Comparison of ENCODE assay signal across 18 cellular contexts in genomic region chr10:126518186-126519080, GRCh38.
DNase-seq lines count a peak whose midpoint lies in the region; ATAC-seq and TF ChIP-seq lines count a peak whose summit lies in the region.
"Had no signal": no experiment of that assay in that cellular context is flagged by ENCODE, and none has a peak within 500 bp of the region (broad histone marks: within the 10 kb centered on the region; RNA-seq: fewer than 3 reads in every experiment).

No MANE protein-coding gene starts in this region.

- H3K4me1 Mint-ChIP-seq in stimulated activated effector memory CD8-positive, alpha-beta T cell treated with anti-CD3 and anti-CD28 coated beads, Interleukin-12 subunit alpha, Interleukin-12 subunit beta, amount 100 ng/mL, for 72 hours = no peaks in the 10 kb centered on the region
- H3K4me1 Mint-ChIP-seq in natural killer cell treated with Interleukin-12 subunit alpha and Interleukin-12 subunit beta and Interleukin-15 and Interleukin-18, amount 100 ng/mL, for 72 hours (ENCODE audit: low read depth in 2 of 2) = no peaks in the 10 kb centered on the region
- no peaks in the 10 kb centered on the region for H3K4me1 Mint-ChIP-seq in activated CD4-positive, alpha-beta T cell treated with anti-CD3 and anti-CD28 coated beads, Interleukin-2, amount 10 ng/mL, durations not matched to agents 7 days and 5 days
- no peaks in the 10 kb centered on the region for H3K4me1 Mint-ChIP-seq in endothelial cell (ENCODE audit: unreplicated experiment)

- peak; percentile 14 for ATAC-seq in stimulated activated effector memory CD8-positive, alpha-beta T cell treated with anti-CD3 and anti-CD28 coated beads, Interleukin-12 subunit alpha, Interleukin-12 subunit beta, amount 100 ng/mL, for 72 hours
- no peak for ATAC-seq in natural killer cell treated with Interleukin-12 subunit alpha and Interleukin-12 subunit beta and Interleukin-15 and Interleukin-18, amount 100 ng/mL, for 72 hours
- ATAC-seq: HepG2 had no signal

- TF ChIP-seq CTCF in endothelial cell (IDR thresholded peaks at IDR 0.05; ENCODE audit: unreplicated experiment) = no peak

- CTCF ChIA-PET in activated CD4-positive, alpha-beta T cell treated with anti-CD3 and anti-CD28 coated beads, Interleukin-2, amount 10 ng/mL, durations not matched to agents 7 days and 5 days (lab: Charles Lee) = no interaction called here

- POLR2A ChIA-PET in activated CD4-positive, alpha-beta T cell treated with anti-CD3 and anti-CD28 coated beads, Interleukin-2, amount 10 ng/mL, durations not matched to agents 7 days and 5 days (lab: Charles Lee) = no interaction called here

- no peaks in the 10 kb centered on the region for H3K9me3 Mint-ChIP-seq in stimulated activated effector memory CD8-positive, alpha-beta T cell treated with anti-CD3 and anti-CD28 coated beads, Interleukin-12 subunit alpha, Interleukin-12 subunit beta, amount 100 ng/mL, for 72 hours
- H3K9me3 Mint-ChIP-seq in natural killer cell treated with Interleukin-12 subunit alpha and Interleukin-12 subunit beta and Interleukin-15 and Interleukin-18, amount 100 ng/mL, for 72 hours = no peaks in the 10 kb centered on the region
- no peaks in the 10 kb centered on the region for H3K9me3 Mint-ChIP-seq in activated CD4-positive, alpha-beta T cell treated with anti-CD3 and anti-CD28 coated beads, Interleukin-2, amount 10 ng/mL, durations not matched to agents 7 days and 5 days
- H3K9me3 Mint-ChIP-seq in endothelial cell (ENCODE audit: unreplicated experiment) = no peaks in the 10 kb centered on the region
- H3K9me3 Mint-ChIP-seq: HFFc6 had no signal

- DNase-seq in COLO829 (ENCODE audit: low spot score) (peak; percentile 8), SW480 (ENCODE audit: low spot score) (peak; percentile 77), fibroblast of peridontal ligament (ENCODE audit: extremely low read depth) (peak; percentile 8), GM19240 (ENCODE audit: insufficient read length, low spot score) (no peak), endothelial cell (ENCODE audit: low spot score) (no peak)
- DNase-seq in stimulated activated effector memory CD8-positive, alpha-beta T cell treated with anti-CD3 and anti-CD28 coated beads, Interleukin-12 subunit alpha, Interleukin-12 subunit beta, amount 100 ng/mL, for 72 hours (ENCODE audit: low spot score in 2 of 2) = no peak
- no peak for DNase-seq in natural killer cell treated with Interleukin-12 subunit alpha and Interleukin-12 subunit beta and Interleukin-15 and Interleukin-18, amount 100 ng/mL, for 72 hours (ENCODE audit: low spot score)
- no peak for DNase-seq in activated CD4-positive, alpha-beta T cell treated with anti-CD3 and anti-CD28 coated beads, Interleukin-2, amount 10 ng/mL, durations not matched to agents 7 days and 5 days
- DNase-seq: C1 segment of cervical spinal cord, HFFc6, KG1, NCI-H1092 treated with DMSO at 0.1 percent for 48 hours, NCI-H1694, NCI-H2107, NCI-H226, NCI-H524 treated with DMSO at 0.1 percent for 48 hours, SHP77 had no signal

- H3K36me3 Mint-ChIP-seq in stimulated activated effector memory CD8-positive, alpha-beta T cell treated with anti-CD3 and anti-CD28 coated beads, Interleukin-12 subunit alpha, Interleukin-12 subunit beta, amount 100 ng/mL, for 72 hours = no peaks in the 10 kb centered on the region
- no peaks in the 10 kb centered on the region for H3K36me3 Mint-ChIP-seq in natural killer cell treated with Interleukin-12 subunit alpha and Interleukin-12 subunit beta and Interleukin-15 and Interleukin-18, amount 100 ng/mL, for 72 hours
- no peaks in the 10 kb centered on the region for H3K36me3 Mint-ChIP-seq in activated CD4-positive, alpha-beta T cell treated with anti-CD3 and anti-CD28 coated beads, Interleukin-2, amount 10 ng/mL, durations not matched to agents 7 days and 5 days (ENCODE audit: low read depth)
- H3K36me3 Mint-ChIP-seq in endothelial cell (ENCODE audit: low read depth, unreplicated experiment) = no peaks in the 10 kb centered on the region

- no peak overlapping the region for H3K4me3 Mint-ChIP-seq in stimulated activated effector memory CD8-positive, alpha-beta T cell treated with anti-CD3 and anti-CD28 coated beads, Interleukin-12 subunit alpha, Interleukin-12 subunit beta, amount 100 ng/mL, for 72 hours
- H3K4me3 Mint-ChIP-seq in natural killer cell treated with Interleukin-12 subunit alpha and Interleukin-12 subunit beta and Interleukin-15 and Interleukin-18, amount 100 ng/mL, for 72 hours = no peak overlapping the region
- H3K4me3 Mint-ChIP-seq in activated CD4-positive, alpha-beta T cell treated with anti-CD3 and anti-CD28 coated beads, Interleukin-2, amount 10 ng/mL, durations not matched to agents 7 days and 5 days = no peak overlapping the region
- H3K4me3 Mint-ChIP-seq in endothelial cell (ENCODE audit: unreplicated experiment) = no peak overlapping the region
- H3K4me3 Mint-ChIP-seq: HFFc6 had no signal

- no peak overlapping the region for H3K27ac Mint-ChIP-seq in stimulated activated effector memory CD8-positive, alpha-beta T cell treated with anti-CD3 and anti-CD28 coated beads, Interleukin-12 subunit alpha, Interleukin-12 subunit beta, amount 100 ng/mL, for 72 hours
- H3K27ac Mint-ChIP-seq in natural killer cell treated with Interleukin-12 subunit alpha and Interleukin-12 subunit beta and Interleukin-15 and Interleukin-18, amount 100 ng/mL, for 72 hours = no peak overlapping the region
- no peak overlapping the region for H3K27ac Mint-ChIP-seq in activated CD4-positive, alpha-beta T cell treated with anti-CD3 and anti-CD28 coated beads, Interleukin-2, amount 10 ng/mL, durations not matched to agents 7 days and 5 days
- H3K27ac Mint-ChIP-seq in endothelial cell (ENCODE audit: unreplicated experiment) = no peak overlapping the region
- H3K27ac Mint-ChIP-seq: HFFc6 had no signal

- peaks cover 9 to 11% of the 10 kb centered on the region in 2 donors for H3K27me3 Mint-ChIP-seq in natural killer cell treated with Interleukin-12 subunit alpha and Interleukin-12 subunit beta and Interleukin-15 and Interleukin-18, amount 100 ng/mL, for 72 hours
- no peaks in the 10 kb centered on the region for H3K27me3 Mint-ChIP-seq in activated CD4-positive, alpha-beta T cell treated with anti-CD3 and anti-CD28 coated beads, Interleukin-2, amount 10 ng/mL, durations not matched to agents 7 days and 5 days
- peaks cover 2% of the 10 kb centered on the region for H3K27me3 Mint-ChIP-seq in endothelial cell (ENCODE audit: unreplicated experiment)

Comparison
In these comparisons a context has a peak if more than half of its experiments do, and no peak if none do; other contexts are left out.
1. DNase-seq: peak in COLO829 (single experiment), SW480 (single experiment) and fibroblast of peridontal ligament (single experiment); none in stimulated activated effector memory CD8-positive, alpha-beta T cell treated with anti-CD3 and anti-CD28 coated beads, Interleukin-12 subunit alpha, Interleukin-12 subunit beta, amount 100 ng/mL, for 72 hours (0 of 2), natural killer cell treated with Interleukin-12 subunit alpha and Interleukin-12 subunit beta and Interleukin-15 and Interleukin-18, amount 100 ng/mL, for 72 hours (single experiment), GM19240 (single experiment), activated CD4-positive, alpha-beta T cell treated with anti-CD3 and anti-CD28 coated beads, Interleukin-2, amount 10 ng/mL, durations not matched to agents 7 days and 5 days (single experiment) and endothelial cell (single experiment).